ENCODE assay signal across 33 cellular contexts in the genomic region with DNA sequence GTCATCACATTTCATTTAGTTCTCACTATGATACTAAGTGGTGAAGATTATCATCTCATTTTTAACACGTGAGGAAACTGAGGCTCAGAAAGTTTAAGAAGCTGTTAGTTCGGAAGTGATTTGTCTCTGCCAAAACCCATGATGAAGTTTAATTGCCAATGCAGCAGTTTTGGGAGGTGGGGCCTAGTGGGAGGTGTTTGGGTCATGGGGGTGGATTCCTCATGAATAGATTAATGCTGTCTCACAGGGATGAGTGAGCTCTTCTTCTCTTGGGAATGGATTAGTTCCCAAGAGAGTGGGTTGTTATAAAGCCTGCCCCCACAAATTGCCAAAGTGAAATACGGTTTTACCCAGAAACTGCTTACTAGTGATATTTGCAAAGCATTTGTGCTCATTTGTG.
"Had no signal": no experiment of that assay in that cellular context is flagged by ENCODE, and none has a peak within 500 bp of the region (broad histone marks: within the 10 kb centered on the region; RNA-seq: fewer than 3 reads in every experiment).

No MANE protein-coding gene starts in this region.

- H3K4me3 ChIP-seq: Peyer's patch had no signal

- H3K27ac ChIP-seq: brain microvascular endothelial cell, Peyer's patch, WERI-Rb-1 had no signal

- H3K36me3 ChIP-seq: brain microvascular endothelial cell, Peyer's patch, WERI-Rb-1 had no signal

- DNase-seq: activated CD4-positive, alpha-beta T cell treated with anti-CD3 and anti-CD28 coated beads for 1 hour; activated CD4-positive, alpha-beta T cell treated with anti-CD3 and anti-CD28 coated beads for 48 hours; activated CD4-positive, CD25-positive, alpha-beta regulatory T cell; activated CD8-positive, alpha-beta T cell treated with anti-CD3 and anti-CD28 coated beads for 36 hours; activated effector memory CD4-positive, alpha-beta T cell treated with anti-CD3 and anti-CD28 coated beads, Interleukin-2, amount 50 U/mL, for 16 hours; activated naive CD4-positive, alpha-beta T cell; activated naive CD4-positive, alpha-beta T cell treated with anti-CD3 and anti-CD28 coated beads, Interleukin-2, amount 50 U/mL, for 16 hours; activated naive CD8-positive, alpha-beta T cell treated with anti-CD3 and anti-CD28 coated beads for 36 hours; activated T-cell treated with anti-CD3 and anti-CD28 coated beads, Interleukin-2, amount 50 U/mL, for 1 hour; activated T-cell treated with anti-CD3 and anti-CD28 coated beads, Interleukin-2, amount 50 U/mL, for 72 hours; amniotic stem cell; aorta; brain microvascular endothelial cell; central memory CD4-positive, alpha-beta T cell; Karpas-422; NCI-H1048; NCI-H1105 treated with DMSO at 0.1 percent for 48 hours; NCI-H1436; NCI-H1694 treated with DMSO at 0.1 percent for 48 hours; NCI-H2029; NCI-H345; NCI-H524 treated with DMSO at 0.1 percent for 48 hours; PC-3; Peyer's patch; RPMI8226; SIG-M5; SW 1271; T-helper 1 cell; T-helper 2 cell; T-helper 9 cell; WERI-Rb-1 had no signal

- ATAC-seq: activated CD8-positive, alpha-beta T cell treated with anti-CD3 and anti-CD28 coated beads for 36 hours; activated T-cell treated with anti-CD3 and anti-CD28 coated beads, Interleukin-2, amount 50 U/mL, for 72 hours; activated T-helper 17 cell treated with anti-CD3 and anti-CD28 coated beads, Interleukin-2, amount 50 U/mL, for 72 hours; PC-3; SK-N-SH treated with all-trans-retinoic acid at 6 μM for 48 hours had no signal

- H3K27me3 ChIP-seq: brain microvascular endothelial cell, Peyer's patch had no signal

- H3K9me3 ChIP-seq: Peyer's patch had no signal

- H3K4me1 ChIP-seq: Peyer's patch had no signal
